In the genomic region with DNA sequence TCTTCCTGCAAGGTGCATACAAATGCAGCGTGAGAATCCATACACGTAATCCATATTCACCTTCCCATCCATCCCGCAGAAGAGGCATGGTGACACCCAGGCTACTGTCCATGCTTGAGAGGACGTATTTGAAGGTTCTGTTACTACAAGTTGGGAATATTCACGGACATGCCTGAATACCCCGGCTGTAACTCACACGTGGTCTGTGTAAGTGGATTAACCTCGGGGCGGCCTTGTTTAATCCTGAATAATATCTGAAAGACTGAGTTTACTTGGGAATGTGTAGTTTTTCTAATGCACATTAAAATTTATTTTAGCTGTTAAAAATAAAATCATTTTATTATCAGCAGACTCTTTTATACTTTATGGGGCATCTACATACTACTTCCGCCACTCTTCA, we compare ENCODE assay signal across 36 cellular contexts. TPM values are rescaled to one million over a fixed set of nuclear protein-coding genes. Genes with fewer than 3 reads are reported as not detected.
"Had no signal": no experiment of that assay in that cellular context is flagged by ENCODE, and none has a peak within 500 bp of the region (broad histone marks: within the 10 kb centered on the region; RNA-seq: fewer than 3 reads in every experiment).

No MANE protein-coding gene starts in this region.

- FAIRE-seq: astrocyte, bronchial epithelial cell, TTC549 had no signal

- DNase-seq: activated B cell treated with CpG ODN at 0.5 μM for 24 hours; activated CD4-positive, alpha-beta memory T cell treated with anti-CD3 and anti-CD28 coated beads for 36 hours; activated CD4-positive, alpha-beta T cell treated with anti-CD3 and anti-CD28 coated beads for 4 hours; activated CD4-positive, alpha-beta T cell treated with anti-CD3 and anti-CD28 coated beads, Interleukin-2, amount 50 U/mL, for 1 hour; activated CD4-positive, CD25-positive, alpha-beta regulatory T cell treated with anti-CD3 and anti-CD28 coated beads, Interleukin-2, amount 50 U/mL, for 72 hours; activated CD8-positive, alpha-beta memory T cell treated with anti-CD3 and anti-CD28 coated beads, Interleukin-2, amount 50 U/mL, for 4 hours; activated gamma-delta T cell treated with Interleukin-2 at 50 U/mL for 16 hours; activated naive CD4-positive, alpha-beta T cell treated with anti-CD3 and anti-CD28 coated beads for 36 hours; activated T-cell treated with anti-CD3 and anti-CD28 coated beads for 4 hours; activated T-cell treated with anti-CD3 and anti-CD28 coated beads, Interleukin-2, amount 50 U/mL, for 4 hours; adrenal gland; central memory CD4-positive, alpha-beta T cell; Kasumi-1; KG1; MG63; NCI-H1048; NCI-H1105 treated with DMSO at 0.1 percent for 48 hours; NCI-H1436; NCI-H1694; NCI-H1930; NCI-H2081 treated with DMSO at 0.1 percent for 48 hours; NCI-H226; NCI-H446 treated with DMSO at 0.1 percent for 48 hours; NCI-H526; NCI-H748 treated with DMSO at 0.1 percent for 48 hours; RPMI8226; SHP77 treated with DMSO at 0.1 percent for 48 hours; SK-N-SH had no signal

- H3K27me3 ChIP-seq: adrenal gland, MG63, Peyer's patch, SJSA1 had no signal

- H3K9me3 ChIP-seq: adrenal gland, MG63, Peyer's patch, SJSA1, SK-N-SH had no signal

- H3K4me2 ChIP-seq: SK-N-SH had no signal

- ATAC-seq: activated naive CD4-positive, alpha-beta T cell treated with anti-CD3 and anti-CD28 coated beads, Interleukin-2, amount 50 U/mL, for 72 hours; activated T-cell treated with anti-CD3 and anti-CD28 coated beads, Interleukin-2, amount 50 U/mL, for 4 hours had no signal

- H3K4me1 ChIP-seq: adrenal gland, Peyer's patch, SJSA1 had no signal

- H3K4me3 ChIP-seq: adrenal gland, MG63, Peyer's patch, SJSA1 had no signal

- H3K27ac ChIP-seq: adrenal gland, Peyer's patch, SJSA1 had no signal

- H3K9ac ChIP-seq: SK-N-SH had no signal

RNA-seq across cellular contexts. Expression of a gene that starts 13.1 kb away (rescaled TPM):
- total RNA-seq: activated B cell treated with CpG ODN at 0.5 μM for 24 hours; activated CD4-positive, alpha-beta memory T cell treated with anti-CD3 and anti-CD28 coated beads for 36 hours; activated naive CD4-positive, alpha-beta T cell treated with anti-CD3 and anti-CD28 coated beads for 36 hours; activated naive CD4-positive, alpha-beta T cell treated with anti-CD3 and anti-CD28 coated beads, Interleukin-2, amount 50 U/mL, for 72 hours; activated T-cell treated with anti-CD3 and anti-CD28 coated beads, Interleukin-2, amount 50 U/mL, for 4 hours; activated T-helper 1 cell treated with anti-CD3 and anti-CD28 coated beads, Interleukin-12 subunit alpha, Interleukin-12 subunit beta, Interleukin-2, Interleukin-4 antibody, amounts not matched to agents 30 ng/mL and 10 ng/mL and 1 ng/mL, durations not matched to agents 14 hours and 24 hours and 36 hours; adrenal gland; astrocyte; bronchial epithelial cell; cerebellum; Peyer's patch had no signal
- polyA plus RNA-seq: adrenal gland had no signal
